ENCODE assay signal across 8 cellular contexts in genomic region chr17:49260011-49260921, GRCh38. TPM values are rescaled to one million over a fixed set of nuclear protein-coding genes. Genes with fewer than 3 reads are reported as not detected.
DNase-seq lines count a peak whose midpoint lies in the region; ATAC-seq and TF ChIP-seq lines count a peak whose summit lies in the region.

No MANE protein-coding gene starts in this region.

- H3K9me3 Mint-ChIP-seq in T-cell = no peaks in the 10 kb centered on the region

- CTCF ChIA-PET in T-cell (lab: Charles Lee) = interaction anchor here (0.5 to 1.1 kb wide), 2 partner anchors 48 to 80 kb away, joined by 4 to 8 read pairs; no protein-coding TSS in a partner anchor

- H3K4me2 ChIP-seq in BLaER1 = peak overlapping the region; percentile 83

- POLR2A ChIA-PET in T-cell (lab: Charles Lee) = no interaction called here

- intact Hi-C loops in adrenal gland (cut with DNase I) (no loop called here), left cardiac atrium (cut with DNase I) (no loop called here), prostate gland (cut with DNase I) (no loop called here)

- peak overlapping the region; percentile 75 to 81 (median 79) for H3K4me3 Mint-ChIP-seq in T-cell

- no peaks in the 10 kb centered on the region for H3K36me3 Mint-ChIP-seq in T-cell

- H3K4me1 ChIP-seq in BLaER1 = peaks cover 48% of the 10 kb centered on the region
- H3K4me1 ChIP-seq in adrenal gland (replicated peaks in 1 of 2) = no peaks in the 10 kb centered on the region
- no peaks in the 10 kb centered on the region for H3K4me1 ChIP-seq in prostate gland (replicated peaks)
- no peaks in the 10 kb centered on the region for H3K4me1 ChIP-seq in urinary bladder (ENCODE audit: insufficient read depth)

- TF ChIP-seq POLR2A in adrenal gland (IDR thresholded peaks at IDR 0.05) (peak; percentile 2 to 16), prostate gland (IDR thresholded peaks at IDR 0.05) (no peak)

- TF ChIP-seq CTCF in adrenal gland (IDR thresholded peaks at IDR 0.05) (no peak), prostate gland (IDR thresholded peaks at IDR 0.05) (no peak)

- H3K27me3 ChIP-seq in BLaER1 = peaks cover 10% of the 10 kb centered on the region
- no peaks in the 10 kb centered on the region for H3K27me3 ChIP-seq in adrenal gland
- H3K27me3 ChIP-seq in prostate gland (replicated peaks; ENCODE audit: insufficient read depth) = no peaks in the 10 kb centered on the region

- H3K4me1 Mint-ChIP-seq in T-cell = peaks cover 9 to 11% (median 11%) of the 10 kb centered on the region in 3 donors

- H3K27ac Mint-ChIP-seq in T-cell = no peak overlapping the region

- peak in 32 of 34 experiments; percentile 6 to 47 (median 28) for DNase-seq in T-cell
- peak; percentile 46 to 74 (median 63) for DNase-seq in adrenal gland
- peak; percentile 81 for DNase-seq in left cardiac atrium
- DNase-seq in prostate gland (ENCODE audit: low spot score) = peak; percentile 25
- DNase-seq in NCI-H524 treated with DMSO at 0.1 percent for 48 hours (lab: John Stamatoyannopoulos, UW) = no peak

- peak overlapping the region; percentile 70 for H3K4me3 ChIP-seq in BLaER1
- H3K4me3 ChIP-seq in adrenal gland = peak overlapping the region in 2 of 4 donors; percentile 37 to 65
- peak overlapping the region; percentile 36 to 54 for H3K4me3 ChIP-seq in prostate gland
- peak overlapping the region; percentile 42 for H3K4me3 ChIP-seq in urinary bladder (ENCODE audit: low read depth, low read length)

- WGBS in adrenal gland, 4 donors = 1 to 8% (median 2%) methylated on average over 10 to 80 of the region's 82 CpGs
- WGBS in prostate gland = 2% methylated on average over 52 of the region's 82 CpGs
- 1% methylated on average over 82 of the region's 82 CpGs for WGBS in urinary bladder

- H3K27me3 Mint-ChIP-seq in T-cell = peaks cover 8 to 11% of the 10 kb centered on the region in 2 donors

- ATAC-seq in HG02852 (IDR thresholded peaks at IDR 0.05; ENCODE audit: unreplicated experiment) = peak; percentile 44
- ATAC-seq in T-cell (replicated peaks in 1 of 4) = peak; percentile 79 to 85 (median 82)
- peak; percentile 85 to 87 for ATAC-seq in left cardiac atrium

- no peaks in the 10 kb centered on the region for H4K20me1 ChIP-seq in BLaER1

- peak overlapping the region; percentile 74 for H3K9ac ChIP-seq in BLaER1

- H3K27ac ChIP-seq in BLaER1 = peak overlapping the region; percentile 36
- H3K27ac ChIP-seq in adrenal gland = peak overlapping the region in 3 of 5 donors; percentile 28 to 88 (median 74)
- H3K27ac ChIP-seq in prostate gland = peak overlapping the region; percentile 51 to 60
- peak overlapping the region; percentile 53 for H3K27ac ChIP-seq in urinary bladder (ENCODE audit: low read depth)

- H3K36me3 ChIP-seq in BLaER1 (no peaks in the 10 kb centered on the region), adrenal gland (replicated peaks in 1 of 2) (no peaks in the 10 kb centered on the region), prostate gland (no peaks in the 10 kb centered on the region), urinary bladder (ENCODE audit: insufficient read depth) (no peaks in the 10 kb centered on the region)

- no peaks in the 10 kb centered on the region for H3K9me3 ChIP-seq in BLaER1
- no peaks in the 10 kb centered on the region for H3K9me3 ChIP-seq in adrenal gland (replicated peaks in 1 of 3)
- H3K9me3 ChIP-seq in prostate gland = no peaks in the 10 kb centered on the region

RNA-seq across cellular contexts. Expression of gene PHOSPHO1, which starts 29.7 kb away (rescaled TPM):
- total RNA-seq in T-cell (under 1 TPM in 1 of 5 donors, not detected in 4; 0.13 TPM), adrenal gland (under 1 TPM in 4 of 8 donors, not detected in 4; 0.25 to 0.84 (median 0.60) TPM), left cardiac atrium (under 1 TPM; 0.31 to 0.41 TPM), prostate gland (1 to 10 TPM in 1 of 2 donors, under 1 TPM in 1; 0.55 to 6.3 TPM), urinary bladder (2.0 TPM)
- polyA plus RNA-seq in adrenal gland (under 1 TPM in 2 of 3 donors, not detected in 1; 0.56 to 0.61 TPM), urinary bladder (0.75 TPM)

RNA-seq across cellular contexts. Expression of gene ABI3, which starts 49.8 kb away (rescaled TPM):
- 10 to 100 TPM; 10.4 to 21.7 (median 18.3) TPM for total RNA-seq in T-cell
- 10 to 100 TPM; 10.4 to 39.9 (median 17.5) TPM for total RNA-seq in adrenal gland
- 10 to 100 TPM in 2 of 3 donors, 1 to 10 TPM in 1; 4.4 to 15.1 (median 13.0) TPM for polyA plus RNA-seq in adrenal gland
- 10 to 100 TPM in 1 of 2 donors, 1 to 10 TPM in 1; 5.7 to 12.5 TPM for total RNA-seq in left cardiac atrium
- 1 to 10 TPM; 3.0 to 9.0 TPM for total RNA-seq in prostate gland
- total RNA-seq in urinary bladder = 3.0 TPM
- polyA plus RNA-seq in urinary bladder = 11.7 TPM

RNA-seq across cellular contexts. Expression of gene GNGT2, which starts 49.9 kb away (rescaled TPM):
- total RNA-seq in T-cell (1 to 10 TPM; 4.5 to 6.3 (median 5.0) TPM), adrenal gland (10 to 100 TPM in 1 of 8 donors, 1 to 10 TPM in 7; 1.2 to 31.9 (median 3.4) TPM), left cardiac atrium (1 to 10 TPM; 1.9 to 2.2 TPM), prostate gland (1 to 10 TPM in 1 of 2 donors, not detected in 1; 3.1 TPM), urinary bladder (0.42 TPM)
- polyA plus RNA-seq in adrenal gland (1 to 10 TPM; 3.2 to 6.5 (median 3.3) TPM), urinary bladder (4.7 TPM)
